Comparison of ENCODE assay signal across 1 cellular context in the genomic region with DNA sequence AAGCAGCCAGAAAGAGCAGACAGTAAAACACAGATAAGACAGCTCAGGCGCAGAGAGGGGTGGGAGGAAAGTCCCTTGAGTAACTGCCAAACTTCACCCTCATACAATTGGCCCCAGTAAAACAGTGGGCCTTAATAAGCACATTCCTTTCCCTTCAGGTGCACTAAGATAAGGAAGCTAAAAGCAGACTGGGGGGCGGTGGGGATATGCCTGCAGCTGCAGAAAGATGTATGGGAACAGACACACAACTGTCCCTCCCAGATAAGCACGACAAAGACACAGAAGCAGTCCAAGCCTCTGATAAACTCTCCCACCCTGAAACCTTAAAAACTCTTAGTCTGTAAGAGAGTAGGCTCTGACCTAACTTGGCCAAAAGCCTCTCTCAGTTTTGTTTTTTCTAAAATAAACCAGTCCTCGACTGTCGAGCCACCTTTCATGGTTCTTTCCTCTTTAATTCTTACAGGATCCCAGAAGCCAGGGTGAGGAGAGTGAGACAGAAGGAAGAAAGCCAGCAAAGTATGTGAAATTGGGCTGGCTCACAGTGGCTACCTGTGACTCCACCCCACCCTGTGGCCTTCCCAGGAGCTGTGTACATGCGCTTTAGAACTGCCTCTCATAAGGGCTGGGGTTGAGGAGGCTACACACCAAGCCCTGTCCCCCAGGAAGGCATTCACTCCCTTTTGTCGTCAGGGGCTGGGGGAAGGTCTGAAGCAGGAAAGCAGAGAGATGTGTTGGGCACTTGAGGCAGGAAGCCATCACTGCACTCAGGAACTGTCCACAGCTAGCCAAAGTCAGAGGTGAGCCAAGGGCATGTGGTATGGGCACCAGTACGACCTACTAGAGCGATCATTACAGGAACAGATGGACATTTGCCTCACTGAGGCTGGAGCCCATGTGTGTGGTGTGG.
TF ChIP-seq lines count a peak whose summit lies in the region.

No MANE protein-coding gene starts in this region.

TF ChIP-seq in IMR-90, 13 proteins besides CTCF, POLR2A, EP300 and RAD21:
- TF ChIP-seq, protein P1, sequence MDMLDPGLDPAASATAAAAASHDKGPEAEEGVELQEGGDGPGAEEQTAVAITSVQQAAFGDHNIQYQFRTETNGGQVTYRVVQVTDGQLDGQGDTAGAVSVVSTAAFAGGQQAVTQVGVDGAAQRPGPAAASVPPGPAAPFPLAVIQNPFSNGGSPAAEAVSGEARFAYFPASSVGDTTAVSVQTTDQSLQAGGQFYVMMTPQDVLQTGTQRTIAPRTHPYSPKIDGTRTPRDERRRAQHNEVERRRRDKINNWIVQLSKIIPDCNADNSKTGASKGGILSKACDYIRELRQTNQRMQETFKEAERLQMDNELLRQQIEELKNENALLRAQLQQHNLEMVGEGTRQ (IDR thresholded peaks at IDR 0.05; ENCODE audit: low read depth, low read length), result no peak
- no peak for TF ChIP-seq SMC3 (IDR thresholded peaks at IDR 0.05; ENCODE audit: low read depth, low read length)
- TF ChIP-seq MXI1 (IDR thresholded peaks at IDR 0.05; ENCODE audit: borderline replicate concordance, low read depth, low read length), result no peak
- no peak for TF ChIP-seq RFX5 (IDR thresholded peaks at IDR 0.05; ENCODE audit: low read depth, low read length)
- no peak for TF ChIP-seq CHD1 (IDR thresholded peaks at IDR 0.05; ENCODE audit: low read depth, low read length)
- no peak for TF ChIP-seq FOS (IDR thresholded peaks at IDR 0.05; ENCODE audit: low read depth, low read length)
- TF ChIP-seq CEBPB (IDR thresholded peaks at IDR 0.05; ENCODE audit: low read depth, low read length), result no peak
- TF ChIP-seq RCOR1 (IDR thresholded peaks at IDR 0.05; ENCODE audit: insufficient replicate concordance, low read length), result no peak
- TF ChIP-seq MAZ (IDR thresholded peaks at IDR 0.05; ENCODE audit: borderline replicate concordance, low read depth, low read length), result no peak
- TF ChIP-seq, protein P2, sequence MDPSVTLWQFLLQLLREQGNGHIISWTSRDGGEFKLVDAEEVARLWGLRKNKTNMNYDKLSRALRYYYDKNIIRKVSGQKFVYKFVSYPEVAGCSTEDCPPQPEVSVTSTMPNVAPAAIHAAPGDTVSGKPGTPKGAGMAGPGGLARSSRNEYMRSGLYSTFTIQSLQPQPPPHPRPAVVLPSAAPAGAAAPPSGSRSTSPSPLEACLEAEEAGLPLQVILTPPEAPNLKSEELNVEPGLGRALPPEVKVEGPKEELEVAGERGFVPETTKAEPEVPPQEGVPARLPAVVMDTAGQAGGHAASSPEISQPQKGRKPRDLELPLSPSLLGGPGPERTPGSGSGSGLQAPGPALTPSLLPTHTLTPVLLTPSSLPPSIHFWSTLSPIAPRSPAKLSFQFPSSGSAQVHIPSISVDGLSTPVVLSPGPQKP (IDR thresholded peaks at IDR 0.05; ENCODE audit: borderline replicate concordance, low read depth, low read length), result no peak
- TF ChIP-seq NFE2L2 (IDR thresholded peaks at IDR 0.05; ENCODE audit: low read depth, low read length), result no peak
